In the genomic region with DNA sequence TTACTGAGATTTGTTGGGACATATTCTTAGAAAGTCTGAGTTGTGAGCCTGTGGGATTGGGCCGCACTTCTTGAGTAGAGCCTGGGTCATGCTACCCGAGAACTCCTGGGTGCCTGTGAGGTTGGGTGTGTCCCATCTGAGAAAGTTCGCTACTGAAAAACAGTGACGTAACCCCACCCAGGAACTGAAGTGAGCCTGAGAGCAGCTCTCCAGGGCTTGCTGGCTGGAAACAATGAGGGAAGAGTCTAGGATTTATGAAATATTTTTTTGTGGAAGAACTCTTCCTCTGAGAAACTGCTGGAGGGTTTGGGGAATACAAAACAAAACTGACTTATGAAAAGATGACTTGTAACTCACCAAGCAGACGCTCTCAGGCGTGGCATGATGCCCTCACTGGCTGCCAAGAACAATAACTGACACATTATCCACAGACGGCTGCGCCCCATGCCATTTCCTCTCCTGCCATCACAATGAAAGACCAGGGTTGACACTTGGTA, we compare ENCODE assay signal across 8 cellular contexts.
DNase-seq lines count a peak whose midpoint lies in the region; ATAC-seq and TF ChIP-seq lines count a peak whose summit lies in the region.

No MANE protein-coding gene starts in this region.

- H3K4me3 Mint-ChIP-seq in mesothelial cell of epicardium: no peak overlapping the region
- no peak overlapping the region for H3K4me3 Mint-ChIP-seq in type B pancreatic cell

- no peak overlapping the region for H3K4me3 ChIP-seq in choroid plexus epithelial cell (ENCODE audit: low read depth, low read length)

- TF ChIP-seq CTCF in choroid plexus epithelial cell (conservative IDR thresholded peaks at IDR 0.05; ENCODE audit: low read depth, low read length) (no peak), mesothelial cell of epicardium (IDR thresholded peaks at IDR 0.05; ENCODE audit: unreplicated experiment) (no peak), type B pancreatic cell (conservative IDR thresholded peaks at IDR 0.05) (no peak)

- no peaks in the 10 kb centered on the region for H3K9me3 Mint-ChIP-seq in mesothelial cell of epicardium
- peaks cover 4% of the 10 kb centered on the region for H3K9me3 Mint-ChIP-seq in type B pancreatic cell

- no peaks in the 10 kb centered on the region for H3K36me3 Mint-ChIP-seq in mesothelial cell of epicardium
- H3K36me3 Mint-ChIP-seq in type B pancreatic cell: peaks cover 5% of the 10 kb centered on the region

- DNase-seq in LoVo (ENCODE audit: low spot score): peak; percentile 86
- peak in 3 of 4 experiments; percentile 25 to 50 (median 41) for DNase-seq in activated CD4-positive, CD25-positive, alpha-beta regulatory T cell (lab: John Stamatoyannopoulos, UW)
- peak; percentile 45 for DNase-seq in choroid plexus epithelial cell (ENCODE audit: low read depth)
- no peak for DNase-seq in mesothelial cell of epicardium (ENCODE audit: low spot score in 2 of 2, unreplicated experiment in 2 of 2)
- no peak for DNase-seq in type B pancreatic cell (ENCODE audit: extremely low spot score, unreplicated experiment)
- no peak for DNase-seq in KG1 (lab: John Stamatoyannopoulos, UW)
- no peak for DNase-seq in HEK293T (ENCODE audit: extremely low spot score)

- peak; percentile 65 for ATAC-seq in GM19395 (IDR thresholded peaks at IDR 0.05; ENCODE audit: unreplicated experiment)

- H3K27me3 Mint-ChIP-seq in mesothelial cell of epicardium (ENCODE audit: low read depth) (no peaks in the 10 kb centered on the region), type B pancreatic cell (no peaks in the 10 kb centered on the region)

- H3K27ac Mint-ChIP-seq in mesothelial cell of epicardium: peak overlapping the region; percentile 1
- peak overlapping the region; percentile 27 for H3K27ac Mint-ChIP-seq in type B pancreatic cell

- CTCF ChIA-PET in HEK293T (lab: Yijun Ruan, JAX): interaction anchor here (0.6 kb wide), 1 partner anchor 72 kb away, joined by 3 read pairs; no protein-coding TSS in a partner anchor

- H3K4me1 Mint-ChIP-seq in mesothelial cell of epicardium (peaks cover 17% of the 10 kb centered on the region), type B pancreatic cell (ENCODE audit: unreplicated experiment) (peaks cover 53% of the 10 kb centered on the region)

- POLR2A ChIA-PET in HEK293T (lab: Yijun Ruan, JAX): no interaction called here

TF ChIP-seq in HEK293T, 16 proteins besides CTCF, POLR2A, EP300 and RAD21:
- TF ChIP-seq LEF1 (IDR thresholded peaks at IDR 0.05; ENCODE audit: borderline replicate concordance): no peak
- no peak for TF ChIP-seq NFRKB (IDR thresholded peaks at IDR 0.05)
- no peak for TF ChIP-seq SP1 (IDR thresholded peaks at IDR 0.05)
- TF ChIP-seq FOXK2 (IDR thresholded peaks at IDR 0.05): no peak
- TF ChIP-seq CTBP1 (IDR thresholded peaks at IDR 0.05; ENCODE audit: borderline replicate concordance): no peak
- TF ChIP-seq TARDBP (IDR thresholded peaks at IDR 0.05): no peak
- no peak for TF ChIP-seq FOXM1 (IDR thresholded peaks at IDR 0.05; ENCODE audit: borderline replicate concordance)
- no peak for TF ChIP-seq SUZ12 (IDR thresholded peaks at IDR 0.05)
- TF ChIP-seq ELF4 (IDR thresholded peaks at IDR 0.05): no peak
- TF ChIP-seq FOXA1 (IDR thresholded peaks at IDR 0.05): no peak
- no peak for TF ChIP-seq ZNF384 (IDR thresholded peaks at IDR 0.05)
- TF ChIP-seq HDGF (IDR thresholded peaks at IDR 0.05; ENCODE audit: borderline replicate concordance): no peak
- TF ChIP-seq BHLHE40 (IDR thresholded peaks at IDR 0.05; ENCODE audit: borderline replicate concordance): no peak
TF ChIP-seq in HEK293T: peak in this region for 0.

Comparison
In these comparisons a context has a peak if more than half of its experiments do, and no peak if none do; other contexts are left out.
1. DNase-seq: peak in LoVo (single experiment), activated CD4-positive, CD25-positive, alpha-beta regulatory T cell (3 of 4) and choroid plexus epithelial cell (single experiment); none in mesothelial cell of epicardium (0 of 2), type B pancreatic cell (single experiment), KG1 (single experiment) and HEK293T (single experiment).